In the genomic region with DNA sequence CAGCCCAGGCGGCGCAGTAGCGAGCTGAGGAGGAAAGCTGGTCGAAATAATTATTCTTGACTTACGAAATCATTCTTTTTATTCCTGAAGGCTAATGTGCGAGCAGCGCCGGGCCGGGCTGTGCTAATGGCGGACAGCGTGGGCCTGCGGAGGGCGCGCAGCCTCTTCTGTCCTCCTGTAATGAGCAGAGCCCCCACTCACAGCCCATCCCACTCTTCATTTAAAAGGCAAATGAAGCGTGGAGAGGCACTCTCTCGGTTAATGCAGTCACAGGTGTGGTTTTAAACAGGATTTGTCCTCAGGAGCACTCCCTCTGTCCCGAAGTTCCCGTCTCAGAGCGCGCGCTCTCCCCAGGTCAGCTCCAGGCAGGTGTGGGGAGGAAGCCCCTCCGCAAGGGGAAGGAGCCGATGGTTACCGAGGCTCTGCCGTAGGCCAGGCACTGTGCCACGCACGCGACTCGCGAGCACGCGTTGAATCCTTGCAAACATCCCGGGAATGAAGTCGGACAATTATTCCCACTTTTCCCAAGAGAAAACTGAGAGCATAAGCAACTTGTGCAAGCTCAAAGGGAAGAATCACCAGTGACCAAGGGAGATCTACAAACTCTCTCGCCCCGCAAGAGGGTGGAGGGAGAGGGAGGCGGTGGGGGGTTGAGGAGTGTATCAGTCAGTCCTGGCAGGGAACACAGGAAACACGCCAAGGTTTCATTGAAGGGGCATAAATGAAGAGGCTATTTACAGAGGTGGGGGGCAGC, we compare ENCODE assay signal across 8 cellular contexts. TPM values are rescaled to one million over a fixed set of nuclear protein-coding genes. Genes with fewer than 3 reads are reported as not detected.
A peak's percentile ranks its signal among the peaks of the same experiment; 100 is the strongest.
DNase-seq lines count a peak whose midpoint lies in the region; ATAC-seq and TF ChIP-seq lines count a peak whose summit lies in the region.

No MANE protein-coding gene starts in this region.

- H3K36me3 ChIP-seq in endodermal cell (ENCODE audit: control insufficient read depth, insufficient read depth, low read length) (no peaks in the 10 kb centered on the region), thyroid gland (no peaks in the 10 kb centered on the region), HAP-1 (replicated peaks) (no peaks in the 10 kb centered on the region)

- intact Hi-C loops in thyroid gland (cut with DNase I): loop anchor here (10.0 kb wide), 1 partner anchor 231 kb away; no protein-coding TSS in a partner anchor

- peaks cover 30% of the 10 kb centered on the region for H3K4me1 Mint-ChIP-seq in endodermal cell

- H3K4me3 ChIP-seq in endodermal cell (ENCODE audit: low read length) (peak overlapping the region; percentile 78), mononuclear cell (ENCODE audit: low read length) (peak overlapping the region; percentile 2), thyroid gland (replicated peaks in 1 of 3) (peak overlapping the region in 2 of 3 donors; percentile 19 to 39), HAP-1 (no peak overlapping the region)

- WGBS in endodermal cell (ENCODE audit: insufficient coverage in 1 of 2, insufficient read length in 1 of 2), 2 experiments: 20 to 37% methylated on average over 21 to 38 of the region's 38 CpGs
- WGBS in thyroid gland, 2 donors: 1% methylated on average over 34 to 36 of the region's 38 CpGs

- no peak for TF ChIP-seq CTCF in endodermal cell (conservative IDR thresholded peaks at IDR 0.05)
- peak in 2 of 6 experiments; percentile 9 to 14 for TF ChIP-seq CTCF in thyroid gland (IDR thresholded peaks at IDR 0.05)

- H3K27ac ChIP-seq in endodermal cell (ENCODE audit: low read depth, low read length) (no peak overlapping the region), thyroid gland (peak overlapping the region in 2 of 3 donors; percentile 4 to 44)

- H3K27me3 ChIP-seq in endodermal cell (ENCODE audit: control insufficient read depth, insufficient read depth, low read length, poor library complexity, severe bottlenecking) (peaks cover 16% of the 10 kb centered on the region), mononuclear cell (ENCODE audit: insufficient read depth, low read length) (peaks cover 30% of the 10 kb centered on the region), thyroid gland (no peaks in the 10 kb centered on the region), HAP-1 (ENCODE audit: low read depth) (peaks cover 3% of the 10 kb centered on the region; the same call in 1 of the 2 replicates)

- DNase-seq in activated gamma-delta T cell treated with Interleukin-2 at 50 U/mL for 16 hours (peak; percentile 9), activated gamma-delta T cell (lab: John Stamatoyannopoulos, UW) (no peak), SK-N-DZ (ENCODE audit: low spot score) (peak; percentile 51), endodermal cell (peak; percentile 71), thyroid gland (peak; percentile 43 to 48), HAP-1 (ENCODE audit: low spot score in 2 of 2) (no peak)

- H3K9ac ChIP-seq in endodermal cell (ENCODE audit: extremely low read depth, low read length, poor library complexity, severe bottlenecking): no peak overlapping the region

- no peak for ATAC-seq in GM21825 (IDR thresholded peaks at IDR 0.05; ENCODE audit: unreplicated experiment)

- H3K4me3 Mint-ChIP-seq in endodermal cell: peak overlapping the region; percentile 57

- H3K9me3 ChIP-seq in endodermal cell (ENCODE audit: control insufficient read depth, low read length): no peaks in the 10 kb centered on the region
- H3K9me3 ChIP-seq in mononuclear cell (ENCODE audit: low read depth, low read length): no peaks in the 10 kb centered on the region
- no peaks in the 10 kb centered on the region for H3K9me3 ChIP-seq in thyroid gland
- no peaks in the 10 kb centered on the region for H3K9me3 ChIP-seq in HAP-1

- H3K9me3 Mint-ChIP-seq in endodermal cell: no peaks in the 10 kb centered on the region

- in situ Hi-C loops in HAP-1 (cut with MboI; ENCODE audit: low sequenced_read_pairs): no loop called here

- TF ChIP-seq POLR2A in thyroid gland (IDR thresholded peaks at IDR 0.05): peak in 1 of 2 donors; percentile 23

- H3K4me1 ChIP-seq in endodermal cell (ENCODE audit: control insufficient read depth, insufficient read depth, low read length) (peaks cover 3% of the 10 kb centered on the region), mononuclear cell (ENCODE audit: insufficient read depth, low read length) (peaks cover 14% of the 10 kb centered on the region), thyroid gland (peaks cover 12 to 18% of the 10 kb centered on the region in 2 donors), HAP-1 (no peaks in the 10 kb centered on the region)

- H3K36me3 Mint-ChIP-seq in endodermal cell (ENCODE audit: low read depth): no peaks in the 10 kb centered on the region

- H3K27ac Mint-ChIP-seq in endodermal cell: peak overlapping the region; percentile 85

- H3K27me3 Mint-ChIP-seq in endodermal cell (ENCODE audit: insufficient read depth): peaks cover 46% of the 10 kb centered on the region

RNA-seq across cellular contexts. Expression of gene ZFAND3, which starts 35.5 kb away (rescaled TPM):
- 13.4 and 14.8 TPM in 2 replicates for polyA plus RNA-seq in SK-N-DZ (2014; cell fraction: cytosol; rRNA removed)
- 8.4 and 18.4 TPM in 2 replicates for polyA plus RNA-seq in SK-N-DZ (2014; cell fraction: nucleus; rRNA removed)
- 10 to 100 TPM; 67.1 to 86.2 TPM for total RNA-seq in endodermal cell
- polyA plus RNA-seq in endodermal cell (2013, experiment 1 of 2): 105 TPM
- polyA plus RNA-seq in endodermal cell (2013, experiment 2 of 2): 99.2 TPM
- 25.6 TPM for total RNA-seq in mononuclear cell
- total RNA-seq in thyroid gland: 10 to 100 TPM; 41.3 to 57.7 (median 55.9) TPM

Comparison
In these comparisons a context has a peak if more than half of its experiments do, and no peak if none do; other contexts are left out.
1. DNase-seq: peak in activated gamma-delta T cell treated with Interleukin-2 at 50 U/mL for 16 hours (single experiment), SK-N-DZ (single experiment), endodermal cell (single experiment) and thyroid gland (2 of 2); none in activated gamma-delta T cell (single experiment) and HAP-1 (0 of 2).